In the genomic region with DNA sequence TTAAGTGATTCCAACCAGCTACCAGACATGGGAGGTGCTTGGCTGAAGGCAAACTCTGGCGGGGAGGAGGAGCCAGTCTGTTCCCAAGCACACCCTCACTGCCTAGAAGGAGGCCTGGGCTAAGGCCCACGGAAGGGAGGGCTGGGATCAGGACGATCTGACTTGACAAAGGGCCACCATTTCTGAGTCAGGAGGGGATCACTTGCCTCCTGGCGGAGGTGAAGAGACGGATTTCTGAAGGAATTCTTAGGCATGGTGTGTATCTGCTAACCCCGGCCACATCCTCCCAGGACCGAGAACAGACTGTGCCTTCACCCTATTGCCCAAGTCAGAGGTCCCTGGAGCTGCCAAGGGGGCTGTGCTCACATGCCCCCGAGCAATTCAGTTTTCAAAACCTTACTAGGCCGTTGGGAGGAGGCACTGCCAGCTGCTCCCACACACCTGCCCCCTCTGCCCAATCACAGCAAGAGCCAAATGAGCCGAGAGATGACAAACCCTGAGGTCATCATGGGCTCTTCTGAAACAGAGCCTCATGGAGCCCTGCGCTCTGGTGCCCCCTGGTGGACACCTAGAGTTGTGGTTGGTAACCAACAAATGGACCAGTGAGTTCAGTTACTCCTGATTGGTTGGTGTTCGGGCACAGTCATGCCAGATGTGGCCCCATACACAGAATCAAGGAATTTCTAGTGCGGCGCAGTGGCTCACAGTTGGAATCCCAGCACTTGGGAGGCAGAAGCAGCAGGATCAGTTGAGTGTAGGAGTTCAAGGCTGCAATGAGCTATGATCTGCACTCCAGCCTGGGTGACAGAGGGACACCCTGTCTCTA, we compare ENCODE assay signal across 8 cellular contexts. TPM values are rescaled to one million over a fixed set of nuclear protein-coding genes. Genes with fewer than 3 reads are reported as not detected.
A peak's percentile ranks its signal among the peaks of the same experiment; 100 is the strongest.
DNase-seq lines count a peak whose midpoint lies in the region; ATAC-seq, FAIRE-seq and TF ChIP-seq lines count a peak whose summit lies in the region.

No MANE protein-coding gene starts in this region.

- TF ChIP-seq RAD21 in A549 (conservative IDR thresholded peaks at IDR 0.05 in 1 of 2, IDR thresholded peaks at IDR 0.05 in 1 of 2), result peak; percentile 68 to 76

- no peaks in the 10 kb centered on the region for H3K36me3 Mint-ChIP-seq in WTC11

- H3K9me3 ChIP-seq in A549 (no peaks in the 10 kb centered on the region), colonic mucosa (no peaks in the 10 kb centered on the region)

- peak overlapping the region; percentile 48 for H3K4me3 Mint-ChIP-seq in WTC11

- no peaks in the 10 kb centered on the region for H3K9me3 Mint-ChIP-seq in WTC11

- ATAC-seq in A549 (peak; percentile 92 to 94), GM19043 (IDR thresholded peaks at IDR 0.05; ENCODE audit: low read depth, unreplicated experiment) (peak; percentile 95), HG03354 (IDR thresholded peaks at IDR 0.05; ENCODE audit: poor library complexity, severe bottlenecking, unreplicated experiment) (peak; percentile 93), WTC11 (peak; percentile 88)

- H3K36me3 ChIP-seq in colonic mucosa, result no peaks in the 10 kb centered on the region

- peak overlapping the region; percentile 67 for H3K4me2 ChIP-seq in A549

- intact Hi-C loops in colonic mucosa (cut with DNase I) (loop anchor here (5.0 kb wide), 1 partner anchor 53 kb away; no protein-coding TSS in a partner anchor), lower leg skin (cut with DNase I; ENCODE audit: low total_unique reads) (loop anchor here (10.0 kb wide), 1 partner anchor 50 kb away; no protein-coding TSS in a partner anchor)

- TF ChIP-seq CTCF in A549 (IDR thresholded peaks at IDR 0.05) (peak; percentile 84), WTC11 (IDR thresholded peaks at IDR 0.05) (peak; percentile 89), colonic mucosa (IDR thresholded peaks at IDR 0.05) (peak; percentile 94), lower leg skin (IDR thresholded peaks at IDR 0.05) (peak in 1 of 3 donors; percentile 96)

- WGBS in A549 (ENCODE audit: missing lambda C conversion rate), result 16% methylated on average over 11 of the region's 14 CpGs
- 11 to 16% methylated on average over 14 of the region's 14 CpGs for WGBS in lower leg skin, 2 donors

- CTCF ChIA-PET in A549 (lab: Yijun Ruan, JAX) (interaction anchor here (0.8 to 11.5 kb wide), 21 partner anchors 7 to 207 kb away, joined by 3 to 207 read pairs (median 6); no protein-coding TSS in a partner anchor), WTC11 (lab: Charles Lee) (interaction anchor here (0.6 to 4.2 kb wide), 29 partner anchors 10 to 195 kb away, joined by 3 to 102 read pairs (median 4); no protein-coding TSS in a partner anchor)

- TF ChIP-seq EP300 in A549 (IDR thresholded peaks at IDR 0.05), result no peak

- H3K27ac Mint-ChIP-seq in WTC11, result peak overlapping the region; percentile 99

- H3K27ac ChIP-seq in A549 (peak overlapping the region; percentile 61 to 84), colonic mucosa (peak overlapping the region; percentile 37)

- DNase-seq in A549 (ENCODE audit: low read depth in 1 of 2, low spot score in 1 of 2) (peak; percentile 93), WTC11 (ENCODE audit: low spot score) (peak; percentile 96), colonic mucosa (peak; percentile 94), lower leg skin (ENCODE audit: low spot score in 2 of 2) (peak; percentile 94 to 99), amygdala (lab: John Stamatoyannopoulos, UW) (no peak)
- peak; percentile 94 for DNase-seq in stimulated activated CD8-positive, alpha-beta memory T cell treated with anti-CD3 and anti-CD28 coated beads, Interleukin-12 subunit alpha, Interleukin-12 subunit beta, amount 100 ng/mL, for 1 hour (ENCODE audit: low read depth)

- FAIRE-seq in A549 (lab: Jason Lieb, UNC), result no peak

- peaks cover 24% of the 10 kb centered on the region for H3K4me1 Mint-ChIP-seq in WTC11

- peaks cover 8% of the 10 kb centered on the region; the same call in 1 of the 2 replicates for H3K27me3 Mint-ChIP-seq in WTC11 (ENCODE audit: low read depth)

- POLR2A ChIA-PET in A549 (lab: Yijun Ruan, JAX), result interaction anchor here (1.2 kb wide), 1 partner anchor 18 kb away, joined by 3 read pairs; no protein-coding TSS in a partner anchor
- POLR2A ChIA-PET in WTC11 (lab: Charles Lee), result interaction anchor here (1.4 kb wide), 2 partner anchors 25 to 56 kb away, joined by 4 to 6 read pairs; no protein-coding TSS in a partner anchor

- H3K27me3 ChIP-seq in colonic mucosa, result no peaks in the 10 kb centered on the region

- H3K4me3 ChIP-seq in A549 (no peak overlapping the region), colonic mucosa (no peak overlapping the region), lower leg skin (ENCODE audit: low read depth, poor library complexity, severe bottlenecking) (no peak overlapping the region)

- peaks cover 26% of the 10 kb centered on the region for H3K4me1 ChIP-seq in A549
- peaks cover 8% of the 10 kb centered on the region for H3K4me1 ChIP-seq in colonic mucosa

- TF ChIP-seq POLR2A in A549 (IDR thresholded peaks at IDR 0.05; ENCODE audit: low read length) (no peak), lower leg skin (IDR thresholded peaks at IDR 0.05) (no peak)

- H3K9ac ChIP-seq in colonic mucosa (ENCODE audit: low read depth in 2 of 2, low read length in 2 of 2), result peak overlapping the region; percentile 14 to 26

TF ChIP-seq in A549, 52 proteins besides CTCF, POLR2A, EP300 and RAD21:
- TF ChIP-seq MYC (IDR thresholded peaks at IDR 0.05; ENCODE audit: borderline replicate concordance, low read length), result peak; percentile 67; the same call in 1 of the 2 replicates
- TF ChIP-seq, protein P1, sequence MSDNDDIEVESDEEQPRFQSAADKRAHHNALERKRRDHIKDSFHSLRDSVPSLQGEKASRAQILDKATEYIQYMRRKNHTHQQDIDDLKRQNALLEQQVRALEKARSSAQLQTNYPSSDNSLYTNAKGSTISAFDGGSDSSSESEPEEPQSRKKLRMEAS (IDR thresholded peaks at IDR 0.05), result peak; percentile 71
- TF ChIP-seq HOXA7 (CRISPR knock-in tag; IDR thresholded peaks at IDR 0.05), result no peak
- peak; percentile 71 for TF ChIP-seq SMC3 (IDR thresholded peaks at IDR 0.05)
- TF ChIP-seq MAFK (IDR thresholded peaks at IDR 0.05; ENCODE audit: partially characterized antibody), result no peak
- TF ChIP-seq FOSL2 (IDR thresholded peaks at IDR 0.05), result 0 out of 2 replicates have a peak, but pooled peaks have one; percentile 33
- TF ChIP-seq FOSL2 (CRISPR knock-in tag; IDR thresholded peaks at IDR 0.05), result peak; percentile 65
- no peak for TF ChIP-seq RNF2 (IDR thresholded peaks at IDR 0.05; ENCODE audit: borderline replicate concordance, low read depth)
- no peak for TF ChIP-seq HES2 (IDR thresholded peaks at IDR 0.05)
- TF ChIP-seq RARB (CRISPR knock-in tag; IDR thresholded peaks at IDR 0.05), result no peak
- no peak for TF ChIP-seq ESRRA (IDR thresholded peaks at IDR 0.05; ENCODE audit: borderline replicate concordance, low read length)
- TF ChIP-seq TP53 (CRISPR knock-in tag; IDR thresholded peaks at IDR 0.05), result no peak

TF ChIP-seq in WTC11, 78 proteins besides CTCF, POLR2A, EP300 and RAD21 (continues in another document):
- TF ChIP-seq, protein P2, sequence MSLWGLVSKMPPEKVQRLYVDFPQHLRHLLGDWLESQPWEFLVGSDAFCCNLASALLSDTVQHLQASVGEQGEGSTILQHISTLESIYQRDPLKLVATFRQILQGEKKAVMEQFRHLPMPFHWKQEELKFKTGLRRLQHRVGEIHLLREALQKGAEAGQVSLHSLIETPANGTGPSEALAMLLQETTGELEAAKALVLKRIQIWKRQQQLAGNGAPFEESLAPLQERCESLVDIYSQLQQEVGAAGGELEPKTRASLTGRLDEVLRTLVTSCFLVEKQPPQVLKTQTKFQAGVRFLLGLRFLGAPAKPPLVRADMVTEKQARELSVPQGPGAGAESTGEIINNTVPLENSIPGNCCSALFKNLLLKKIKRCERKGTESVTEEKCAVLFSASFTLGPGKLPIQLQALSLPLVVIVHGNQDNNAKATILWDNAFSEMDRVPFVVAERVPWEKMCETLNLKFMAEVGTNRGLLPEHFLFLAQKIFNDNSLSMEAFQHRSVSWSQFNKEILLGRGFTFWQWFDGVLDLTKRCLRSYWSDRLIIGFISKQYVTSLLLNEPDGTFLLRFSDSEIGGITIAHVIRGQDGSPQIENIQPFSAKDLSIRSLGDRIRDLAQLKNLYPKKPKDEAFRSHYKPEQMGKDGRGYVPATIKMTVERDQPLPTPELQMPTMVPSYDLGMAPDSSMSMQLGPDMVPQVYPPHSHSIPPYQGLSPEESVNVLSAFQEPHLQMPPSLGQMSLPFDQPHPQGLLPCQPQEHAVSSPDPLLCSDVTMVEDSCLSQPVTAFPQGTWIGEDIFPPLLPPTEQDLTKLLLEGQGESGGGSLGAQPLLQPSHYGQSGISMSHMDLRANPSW (CRISPR knock-in tag; conservative IDR thresholded peaks at IDR 0.05; ENCODE audit: low read depth), result no peak
- no peak for TF ChIP-seq ZNF416 (CRISPR knock-in tag; IDR thresholded peaks at IDR 0.05)
- no peak for TF ChIP-seq MLX (CRISPR knock-in tag; IDR thresholded peaks at IDR 0.05)
- TF ChIP-seq USF1 (CRISPR knock-in tag; IDR thresholded peaks at IDR 0.05), result peak; percentile 59

RNA-seq across cellular contexts. Expression of gene TNK2, which starts 6.5 kb away (rescaled TPM):
- polyA plus RNA-seq in A549 (2011; rRNA removed) (2.2 and 3.8 TPM in 2 replicates), A549 (2017; fragmentation: RNase III; extraction: RNeasy Plus Mini Kit Qiagen cat#74134 plus additional on column Dnase treatment) (11.3 to 12.7 TPM (median 12.5 TPM) in 3 replicates)
- 8.2 and 11.2 TPM in 2 replicates for polyA plus RNA-seq in A549 (2012; cell fraction: cytosol; rRNA removed)
- polyA plus RNA-seq in A549 (2012; cell fraction: nucleus; rRNA removed), result 46.2 and 50.4 TPM in 2 replicates
- 3.3 and 8.4 TPM in 2 replicates for polyA minus RNA-seq in A549 (2011; rRNA and poly(A)+ RNA removed)
- total RNA-seq in WTC11 (2021) (58.4 to 65.1 TPM (median 61.6 TPM) in 3 replicates), colonic mucosa (10 to 100 TPM; 23.8 to 28.5 TPM), lower leg skin (100 to 1,000 TPM in 1 of 4 donors, 10 to 100 TPM in 3; 42.3 to 105 (median 53.1) TPM)

Comparison
In these comparisons a context has a peak if more than half of its experiments do, and no peak if none do; other contexts are left out.
1. DNase-seq: peak in A549 (2 of 2), WTC11 (single experiment), colonic mucosa (single experiment), lower leg skin (2 of 2) and stimulated activated CD8-positive, alpha-beta memory T cell treated with anti-CD3 and anti-CD28 coated beads, Interleukin-12 subunit alpha, Interleukin-12 subunit beta, amount 100 ng/mL, for 1 hour (single experiment); none in amygdala (0 of 56).
2. Peak in every context shown above with its lines, with median percentiles within 50 percentile points of each other: ATAC-seq.